7 cellular contexts compared by ENCODE assay signal in genomic region chr1:2301607-2302291, GRCh38.
DNase-seq lines count a peak whose midpoint lies in the region; ATAC-seq, FAIRE-seq and TF ChIP-seq lines count a peak whose summit lies in the region.

No MANE protein-coding gene starts in this region.

- no peak for TF ChIP-seq POLR2A in GM12891 (IDR thresholded peaks at IDR 0.05; ENCODE audit: low read depth, low read length)
- no peak for TF ChIP-seq POLR2A in esophagus muscularis mucosa (IDR thresholded peaks at IDR 0.05; ENCODE audit: low read depth)

- H3K27me3 ChIP-seq in esophagus muscularis mucosa, result no peaks in the 10 kb centered on the region
- no peaks in the 10 kb centered on the region for H3K27me3 ChIP-seq in foreskin keratinocyte

- WGBS in esophagus muscularis mucosa, result 76% methylated on average over 8 of the region's 17 CpGs

- peak overlapping the region; percentile 71 to 84 (median 78) for H3K27ac ChIP-seq in esophagus muscularis mucosa (replicated peaks in 1 of 4)
- no peak overlapping the region for H3K27ac ChIP-seq in foreskin keratinocyte

- intact Hi-C loops in esophagus muscularis mucosa (cut with DNase I), result no loop called here

- TF ChIP-seq CTCF in esophagus muscularis mucosa (IDR thresholded peaks at IDR 0.05) (no peak), foreskin keratinocyte (conservative IDR thresholded peaks at IDR 0.05) (no peak)

- peak overlapping the region; percentile 81 for H3K4me3 Mint-ChIP-seq in T-helper 17 cell
- H3K4me3 Mint-ChIP-seq in stimulated activated naive B cell treated with anti-CD40 and anti-IgM and Interleukin-4, amounts not matched to agents 10 μg/mL and 1 μg/mL and 100 μg/mL, for 72 hours, result peak overlapping the region; percentile 85

- no peak for TF ChIP-seq EP300 in esophagus muscularis mucosa (IDR thresholded peaks at IDR 0.05)

- H3K36me3 Mint-ChIP-seq in T-helper 17 cell (ENCODE audit: low read depth), result no peaks in the 10 kb centered on the region
- H3K36me3 Mint-ChIP-seq in stimulated activated naive B cell treated with anti-CD40 and anti-IgM and Interleukin-4, amounts not matched to agents 10 μg/mL and 1 μg/mL and 100 μg/mL, for 72 hours, result peaks cover 23 to 30% of the 10 kb centered on the region in 2 donors

- H3K27me3 Mint-ChIP-seq in T-helper 17 cell, result no peaks in the 10 kb centered on the region
- no peaks in the 10 kb centered on the region for H3K27me3 Mint-ChIP-seq in stimulated activated naive B cell treated with anti-CD40 and anti-IgM and Interleukin-4, amounts not matched to agents 10 μg/mL and 1 μg/mL and 100 μg/mL, for 72 hours

- H3K9me3 ChIP-seq in T-helper 17 cell (ENCODE audit: control insufficient read depth, low read length, poor library complexity, severe bottlenecking) (no peaks in the 10 kb centered on the region), esophagus muscularis mucosa (no peaks in the 10 kb centered on the region)

- no peak for DNase-seq in GM12891 (ENCODE audit: insufficient read length, low spot score)
- DNase-seq in T-helper 17 cell, result no peak
- no peak for DNase-seq in esophagus muscularis mucosa (ENCODE audit: extremely low spot score)
- no peak for DNase-seq in stimulated activated naive B cell treated with anti-CD40 and anti-IgM and Interleukin-4, amounts not matched to agents 10 μg/mL and 1 μg/mL and 100 μg/mL, for 72 hours
- no peak for DNase-seq in NK-92 treated with Interleukin-12 subunit alpha and Interleukin-12 subunit beta, amount 100 ng/mL, for 24 hours (lab: John Stamatoyannopoulos, UW)
- no peak for DNase-seq in T-helper 9 cell
- no peak for DNase-seq in foreskin keratinocyte

- peak overlapping the region in 2 of 4 donors; percentile 35 to 44 for H3K4me3 ChIP-seq in esophagus muscularis mucosa

- peak; percentile 79 for FAIRE-seq in GM12891 (lab: Jason Lieb, UNC)

- H3K4me1 ChIP-seq in esophagus muscularis mucosa (peaks cover 59 to 99% (median 89%) of the 10 kb centered on the region in 4 donors), foreskin keratinocyte (no peaks in the 10 kb centered on the region)

- peaks cover 23 to 43% (median 41%) of the 10 kb centered on the region in 4 donors for H3K36me3 ChIP-seq in esophagus muscularis mucosa

- peaks cover 26% of the 10 kb centered on the region for H3K4me1 Mint-ChIP-seq in T-helper 17 cell
- peaks cover 27 to 71% of the 10 kb centered on the region in 2 donors for H3K4me1 Mint-ChIP-seq in stimulated activated naive B cell treated with anti-CD40 and anti-IgM and Interleukin-4, amounts not matched to agents 10 μg/mL and 1 μg/mL and 100 μg/mL, for 72 hours

- ATAC-seq in T-helper 17 cell, result no peak
- no peak for ATAC-seq in stimulated activated naive B cell treated with anti-CD40 and anti-IgM and Interleukin-4, amounts not matched to agents 10 μg/mL and 1 μg/mL and 100 μg/mL, for 72 hours (replicated peaks)
- ATAC-seq in foreskin keratinocyte, result no peak

- peak overlapping the region; percentile 96 for H3K27ac Mint-ChIP-seq in T-helper 17 cell
- peak overlapping the region; percentile 98 for H3K27ac Mint-ChIP-seq in stimulated activated naive B cell treated with anti-CD40 and anti-IgM and Interleukin-4, amounts not matched to agents 10 μg/mL and 1 μg/mL and 100 μg/mL, for 72 hours

- no peaks in the 10 kb centered on the region for H3K9me3 Mint-ChIP-seq in stimulated activated naive B cell treated with anti-CD40 and anti-IgM and Interleukin-4, amounts not matched to agents 10 μg/mL and 1 μg/mL and 100 μg/mL, for 72 hours

TF ChIP-seq in GM12891, 5 proteins besides CTCF, POLR2A, EP300 and RAD21:
- TF ChIP-seq POU2F2 (IDR thresholded peaks at IDR 0.05; ENCODE audit: low read depth, low read length) (no peak), SPI1 (IDR thresholded peaks at IDR 0.05; ENCODE audit: low read depth, low read length) (no peak), POLR2AphosphoS5 (IDR thresholded peaks at IDR 0.05; ENCODE audit: low read depth, low read length) (no peak), TAF1 (IDR thresholded peaks at IDR 0.05; ENCODE audit: low read depth, low read length) (no peak), PAX5 (IDR thresholded peaks at IDR 0.05; ENCODE audit: insufficient read depth, low read length, severe bottlenecking) (no peak)
